Comparison of ENCODE assay signal across 10 cellular contexts in genomic region chr12:96210376-96211055, GRCh38. TPM values are rescaled to one million over a fixed set of nuclear protein-coding genes. Genes with fewer than 3 reads are reported as not detected.
DNase-seq lines count a peak whose midpoint lies in the region; ATAC-seq and TF ChIP-seq lines count a peak whose summit lies in the region.
"Had no signal": no experiment of that assay in that cellular context is flagged by ENCODE, and none has a peak within 500 bp of the region (broad histone marks: within the 10 kb centered on the region; RNA-seq: fewer than 3 reads in every experiment).

No MANE protein-coding gene starts in this region.

- no peak overlapping the region for H3K9ac ChIP-seq in DND-41 (ENCODE audit: low read depth, low read length)

- H3K9me3 Mint-ChIP-seq in activated CD4-positive, alpha-beta T cell treated with anti-CD3 and anti-CD28 coated beads for 36 hours (ENCODE audit: low read depth), result no peaks in the 10 kb centered on the region

- H3K27ac ChIP-seq in DND-41 (ENCODE audit: low read length) (peak overlapping the region; percentile 11; the same call in 1 of the 2 replicates), coronary artery (no peak overlapping the region)

- H2AFZ ChIP-seq in DND-41 (ENCODE audit: low read depth, low read length), result no peak overlapping the region

- peak overlapping the region; percentile 98 for H3K27ac Mint-ChIP-seq in activated CD4-positive, alpha-beta T cell treated with anti-CD3 and anti-CD28 coated beads for 36 hours

- H3K4me3 Mint-ChIP-seq in activated CD4-positive, alpha-beta T cell treated with anti-CD3 and anti-CD28 coated beads for 36 hours, result peak overlapping the region; percentile 72

- no peak overlapping the region for H3K4me2 ChIP-seq in DND-41 (ENCODE audit: insufficient read depth, low read length)

- intact Hi-C loops in activated CD4-positive, alpha-beta T cell treated with anti-CD3 and anti-CD28 coated beads for 36 hours (cut with DNase I, micrococcal nuclease), result loop anchor here (1.0 to 10.0 kb wide), 7 partner anchors 10 to 356 kb away; partner anchors contain the start of genes AMDHD1 (in 1 of the 2), CCDC38 (in 1 of the 2) and SNRPF (in 1 of the 2)

- H3K79me2 ChIP-seq in DND-41 (ENCODE audit: insufficient read depth, low read length), result peaks cover 27% of the 10 kb centered on the region

- H3K4me1 ChIP-seq in DND-41 (ENCODE audit: insufficient read depth, low read length), result peaks cover 54% of the 10 kb centered on the region

- peaks cover 5% of the 10 kb centered on the region; the same call in 1 of the 2 replicates for H4K20me1 ChIP-seq in DND-41 (ENCODE audit: insufficient read depth, low read length)

- H3K36me3 ChIP-seq in DND-41 (ENCODE audit: insufficient read depth, low read length), result no peaks in the 10 kb centered on the region

- H3K4me1 Mint-ChIP-seq in activated CD4-positive, alpha-beta T cell treated with anti-CD3 and anti-CD28 coated beads for 36 hours, result peaks cover 97% of the 10 kb centered on the region

- no peak for TF ChIP-seq CTCF in DND-41 (IDR thresholded peaks at IDR 0.05; ENCODE audit: borderline replicate concordance, extremely low read depth, low read length, poor library complexity, severe bottlenecking)
- TF ChIP-seq CTCF in coronary artery (IDR thresholded peaks at IDR 0.05), result no peak

- ATAC-seq in DND-41 (ENCODE audit: insufficient read depth, low read depth) (no peak), HG03039 (IDR thresholded peaks at IDR 0.05; ENCODE audit: unreplicated experiment) (no peak)
- peak; percentile 40 for ATAC-seq in activated CD4-positive, alpha-beta T cell treated with anti-CD3 and anti-CD28 coated beads for 36 hours
- ATAC-seq: HCT116 had no signal

- peaks cover 29% of the 10 kb centered on the region for H3K36me3 Mint-ChIP-seq in activated CD4-positive, alpha-beta T cell treated with anti-CD3 and anti-CD28 coated beads for 36 hours (ENCODE audit: low read depth)

- CTCF ChIA-PET in activated CD4-positive, alpha-beta T cell treated with anti-CD3 and anti-CD28 coated beads for 36 hours (lab: Charles Lee), result interaction anchor here (0.6 to 8.5 kb wide), 13 partner anchors 9 to 306 kb away, joined by 3 to 80 read pairs (median 4); no protein-coding TSS in a partner anchor

- H3K9me3 ChIP-seq in DND-41 (ENCODE audit: insufficient read depth, low read length, severe bottlenecking), result no peaks in the 10 kb centered on the region

- H3K27me3 Mint-ChIP-seq in activated CD4-positive, alpha-beta T cell treated with anti-CD3 and anti-CD28 coated beads for 36 hours, result no peaks in the 10 kb centered on the region

- no peak for DNase-seq in DND-41
- peak; percentile 70 for DNase-seq in activated CD4-positive, alpha-beta T cell treated with anti-CD3 and anti-CD28 coated beads for 36 hours
- peak; percentile 65 for DNase-seq in coronary artery (ENCODE audit: low spot score)
- peak; percentile 22 to 34 for DNase-seq in stimulated activated CD4-positive, alpha-beta T cell treated with anti-CD3 and anti-CD28 coated beads, Interleukin-12 subunit alpha, Interleukin-12 subunit beta, amount 100 ng/mL, for 24 hours (ENCODE audit: low read depth in 2 of 2)
- DNase-seq in NCI-H774 (lab: John Stamatoyannopoulos, UW), result no peak
- no peak for DNase-seq in GM19238 (ENCODE audit: insufficient read length, low spot score)
- DNase-seq in DMS153 (lab: John Stamatoyannopoulos, UW), result no peak
- DNase-seq: retina had no signal

- POLR2A ChIA-PET in activated CD4-positive, alpha-beta T cell treated with anti-CD3 and anti-CD28 coated beads for 36 hours (lab: Charles Lee), result interaction anchor here (0.6 to 0.8 kb wide), 4 partner anchors 15 to 189 kb away, joined by 4 to 8 read pairs (median 4); no protein-coding TSS in a partner anchor

- H3K4me3 ChIP-seq in DND-41 (ENCODE audit: low read depth in 1 of 2, low read length in 2 of 2), result no peak overlapping the region
- no peak overlapping the region for H3K4me3 ChIP-seq in coronary artery

- H3K27me3 ChIP-seq in DND-41 (ENCODE audit: insufficient read depth, low read length, poor library complexity), result no peaks in the 10 kb centered on the region

RNA-seq across cellular contexts. Expression of gene ELK3, which starts 16.3 kb away (rescaled TPM):
- 10 to 100 TPM; 17.0 to 17.4 TPM for total RNA-seq in activated CD4-positive, alpha-beta T cell treated with anti-CD3 and anti-CD28 coated beads for 36 hours

Comparison
In these comparisons a context has a peak if more than half of its experiments do, and no peak if none do; other contexts are left out.
1. DNase-seq: peak in activated CD4-positive, alpha-beta T cell treated with anti-CD3 and anti-CD28 coated beads for 36 hours (single experiment), coronary artery (single experiment) and stimulated activated CD4-positive, alpha-beta T cell treated with anti-CD3 and anti-CD28 coated beads, Interleukin-12 subunit alpha, Interleukin-12 subunit beta, amount 100 ng/mL, for 24 hours (2 of 2); none in DND-41 (single experiment), NCI-H774 (single experiment), GM19238 (single experiment) and DMS153 (single experiment).